Comparison of ENCODE assay signal across 9 cellular contexts in the genomic region with DNA sequence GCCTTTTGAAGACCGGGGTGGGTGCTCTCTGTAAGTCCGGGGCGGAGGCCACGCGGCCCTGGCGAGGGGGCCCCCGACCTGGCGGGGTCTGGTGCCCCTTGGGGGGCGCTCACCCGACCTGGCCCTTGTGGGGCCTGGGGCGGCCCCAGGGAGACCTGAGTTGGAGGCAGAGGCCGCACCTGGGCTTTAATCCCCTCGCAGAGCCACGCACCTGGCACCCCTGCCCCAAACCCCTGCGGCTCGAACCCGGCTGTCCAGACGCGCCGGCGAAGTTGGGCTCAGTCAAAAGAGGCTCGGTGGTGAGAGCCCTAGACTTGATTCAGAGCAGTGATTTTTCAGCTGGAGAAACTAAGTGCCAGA. TPM values are rescaled to one million over a fixed set of nuclear protein-coding genes. Genes with fewer than 3 reads are reported as not detected.
DNase-seq lines count a peak whose midpoint lies in the region; ATAC-seq, FAIRE-seq and TF ChIP-seq lines count a peak whose summit lies in the region.
"Had no signal": no experiment of that assay in that cellular context is flagged by ENCODE, and none has a peak within 500 bp of the region (broad histone marks: within the 10 kb centered on the region; RNA-seq: fewer than 3 reads in every experiment).

No MANE protein-coding gene starts in this region.

- no peaks in the 10 kb centered on the region for H3K9me3 ChIP-seq in neural progenitor cell (ENCODE audit: low read depth)
- no peaks in the 10 kb centered on the region for H3K9me3 ChIP-seq in uterus

- H3K4me3 Mint-ChIP-seq in neural progenitor cell = peak overlapping the region; percentile 60

- no peak overlapping the region for H2AFZ ChIP-seq in neural progenitor cell (replicated peaks)

- H3K36me3 Mint-ChIP-seq in neural progenitor cell = peaks cover 6% of the 10 kb centered on the region

- peak; percentile 36 for ATAC-seq in GM18511 (IDR thresholded peaks at IDR 0.05; ENCODE audit: unreplicated experiment)
- ATAC-seq in HG03103 (IDR thresholded peaks at IDR 0.05; ENCODE audit: low read depth, unreplicated experiment) = peak; percentile 13
- no peak for ATAC-seq in sciatic nerve

- DNase-seq in bronchial epithelial cell (ENCODE audit: low read depth) (no peak), neural progenitor cell (ENCODE audit: low spot score) (peak; percentile 16), uterus (no peak), HUDEP-2 (lab: John Stamatoyannopoulos, UW; ENCODE audit: unreplicated experiment in 76 of 76) (no peak), sciatic nerve (ENCODE audit: low spot score) (no peak), lower leg skin (ENCODE audit: low spot score in 2 of 2) (no peak)

- H3K4me3 ChIP-seq in bronchial epithelial cell (ENCODE audit: low read depth, low read length) (peak overlapping the region; percentile 54), neural progenitor cell (peak overlapping the region; percentile 48), uterus (no peak overlapping the region), lower leg skin (ENCODE audit: low read depth, poor library complexity, severe bottlenecking) (no peak overlapping the region)

- TF ChIP-seq POLR2A in uterus (IDR thresholded peaks at IDR 0.05) (no peak), lower leg skin (IDR thresholded peaks at IDR 0.05) (no peak)

- peak overlapping the region; percentile 79 for H3K4me2 ChIP-seq in neural progenitor cell

- FAIRE-seq in bronchial epithelial cell (lab: Jason Lieb, UNC) = no peak

- H3K79me2 ChIP-seq in neural progenitor cell (ENCODE audit: low read depth) = no peaks in the 10 kb centered on the region

- H3K9ac ChIP-seq in neural progenitor cell = no peak overlapping the region

- no peaks in the 10 kb centered on the region for H3K9me3 Mint-ChIP-seq in neural progenitor cell

- H3K4me1 ChIP-seq in neural progenitor cell = peaks cover 22% of the 10 kb centered on the region
- no peaks in the 10 kb centered on the region for H3K4me1 ChIP-seq in uterus

- TF ChIP-seq CTCF in bronchial epithelial cell (IDR thresholded peaks at IDR 0.05; ENCODE audit: insufficient read depth, low read length, severe bottlenecking) (no peak), neural progenitor cell (IDR thresholded peaks at IDR 0.05) (no peak), uterus (IDR thresholded peaks at IDR 0.05) (no peak), lower leg skin (IDR thresholded peaks at IDR 0.05) (no peak)

- 12 to 32% methylated on average over 22 of the region's 22 CpGs for WGBS in lower leg skin, 2 donors

- H3K27ac Mint-ChIP-seq in neural progenitor cell = no peak overlapping the region

- no peak overlapping the region for H3K27ac ChIP-seq in neural progenitor cell
- H3K27ac ChIP-seq in uterus = no peak overlapping the region

- H3K36me3 ChIP-seq in bronchial epithelial cell (ENCODE audit: control insufficient read depth, insufficient read depth, low read length) (peaks cover 4% of the 10 kb centered on the region), neural progenitor cell (no peaks in the 10 kb centered on the region), uterus (no peaks in the 10 kb centered on the region)

- peaks cover 18% of the 10 kb centered on the region for H4K20me1 ChIP-seq in neural progenitor cell (ENCODE audit: low read depth)

- intact Hi-C loops in uterus (cut with DNase I; ENCODE audit: low total_unique reads) (no loop called here), sciatic nerve (cut with DNase I) (no loop called here), lower leg skin (cut with DNase I; ENCODE audit: low total_unique reads) (no loop called here)

- H3K27me3 ChIP-seq in bronchial epithelial cell (ENCODE audit: control insufficient read depth, insufficient read depth, low read length) = no peaks in the 10 kb centered on the region
- H3K27me3 ChIP-seq in neural progenitor cell = no peaks in the 10 kb centered on the region
- H3K27me3 ChIP-seq in uterus = no peaks in the 10 kb centered on the region

- H3F3A ChIP-seq in neural progenitor cell (ENCODE audit: low read depth) = peaks cover 38% of the 10 kb centered on the region

- H3K4me1 Mint-ChIP-seq in neural progenitor cell = peaks cover 32% of the 10 kb centered on the region

- peaks cover 2% of the 10 kb centered on the region for H3K27me3 Mint-ChIP-seq in neural progenitor cell (ENCODE audit: insufficient read depth, low read depth)

RNA-seq across cellular contexts. Expression of a gene that starts 0.3 kb away (rescaled TPM):
- 13.7 and 13.8 TPM in 2 replicates for total RNA-seq in bronchial epithelial cell
- 0.92 and 1.5 TPM in 2 replicates for total RNA-seq in neural progenitor cell (ENCODE audit: low replicate concordance)
- total RNA-seq in uterus = 100 to 1,000 TPM in 1 of 4 donors, 10 to 100 TPM in 2, 1 to 10 TPM in 1; 5.9 to 135 (median 12.7) TPM
- total RNA-seq in sciatic nerve = 3.8 TPM
- 1 to 10 TPM in 3 of 4 donors, under 1 TPM in 1; 0.30 to 6.2 (median 3.4) TPM for total RNA-seq in lower leg skin

RNA-seq across cellular contexts. Expression of a gene that starts 30.1 kb away (rescaled TPM):
- total RNA-seq in bronchial epithelial cell = 85.3 and 126 TPM in 2 replicates
- 46.4 and 60.9 TPM in 2 replicates for total RNA-seq in neural progenitor cell (ENCODE audit: low replicate concordance)
- 100 to 1,000 TPM in 1 of 4 donors, 10 to 100 TPM in 2, 1 to 10 TPM in 1; 2.4 to 312 (median 46.0) TPM for total RNA-seq in uterus
- total RNA-seq in sciatic nerve = 34.3 TPM
- 10 to 100 TPM; 67.9 to 87.5 (median 82.7) TPM for total RNA-seq in lower leg skin

RNA-seq across cellular contexts. Expression of a gene that starts 60.0 kb away (rescaled TPM):
- total RNA-seq in bronchial epithelial cell (0.79 TPM in 1 of 2 replicates, not detected in the other), neural progenitor cell (ENCODE audit: low replicate concordance) (not detected in 2 replicates), uterus (1 to 10 TPM in 1 of 4 donors, not detected in 3; 1.9 TPM), sciatic nerve (0.40 TPM), lower leg skin (not detected)
- total RNA-seq: T-helper 1 cell treated with Interleukin-12 subunit alpha and Interleukin-12 subunit beta and Interleukin-4 antibody, amounts not matched to agents 30 ng/mL and 1 ng/mL, for 36 hours had no signal

Comparison
In these comparisons a context has a peak if more than half of its experiments do, and no peak if none do; other contexts are left out.
1. H3K4me3 ChIP-seq: peak in bronchial epithelial cell (single experiment) and neural progenitor cell (single experiment); none in uterus (0 of 2) and lower leg skin (single experiment).